ENCODE assay signal across 17 cellular contexts in genomic region chr6:15922510-15923307, GRCh38.
DNase-seq lines count a peak whose midpoint lies in the region; ATAC-seq and TF ChIP-seq lines count a peak whose summit lies in the region.
"Had no signal": no experiment of that assay in that cellular context is flagged by ENCODE, and none has a peak within 500 bp of the region (broad histone marks: within the 10 kb centered on the region; RNA-seq: fewer than 3 reads in every experiment).

No MANE protein-coding gene starts in this region.

- peaks cover 4% of the 10 kb centered on the region; the same call in 1 of the 2 replicates for H3K9me3 ChIP-seq in MG63
- H3K9me3 ChIP-seq in mesodermal cell (ENCODE audit: control insufficient read depth, low read length) = peaks cover 3% of the 10 kb centered on the region
- no peaks in the 10 kb centered on the region for H3K9me3 ChIP-seq in esophagus squamous epithelium
- H3K9me3 ChIP-seq: adrenal gland, pancreas had no signal

- DNase-seq in AG20443 (ENCODE audit: low spot score) (peak; percentile 56), MG63 (peak; percentile 88), brain microvascular endothelial cell (peak; percentile 23), esophagus squamous epithelium (lab: John Stamatoyannopoulos, UW) (no peak)
- no peak for DNase-seq in effector memory CD8-positive, alpha-beta T cell
- DNase-seq: activated T-cell treated with anti-CD3 and anti-CD28 coated beads, Interleukin-2, amount 50 U/mL, for 24 hours; adrenal gland; effector CD8-positive, alpha-beta T cell; hypothalamus; IMR-90; NCI-H2029; pancreas had no signal

- 68 to 79% methylated on average over 5 to 6 of the region's 8 CpGs for WGBS in mesodermal cell (ENCODE audit: insufficient coverage in 2 of 2), 2 experiments
- WGBS in esophagus squamous epithelium, 2 donors = 60 to 77% methylated on average over 8 of the region's 8 CpGs

- H3K4me3 ChIP-seq in MG63 (no peak overlapping the region), brain microvascular endothelial cell (ENCODE audit: low read depth, low read length) (no peak overlapping the region), mesodermal cell (ENCODE audit: extremely low read depth, insufficient read depth, low read length, poor library complexity, severe bottlenecking) (no peak overlapping the region), esophagus squamous epithelium (no peak overlapping the region)
- H3K4me3 ChIP-seq: adrenal gland, pancreas had no signal

- H3K27me3 ChIP-seq in MG63 (no peaks in the 10 kb centered on the region), brain microvascular endothelial cell (replicated peaks) (no peaks in the 10 kb centered on the region), esophagus squamous epithelium (no peaks in the 10 kb centered on the region)
- H3K27me3 ChIP-seq: adrenal gland, pancreas had no signal

- no peak for TF ChIP-seq POLR2A in esophagus squamous epithelium (IDR thresholded peaks at IDR 0.05)

- H3K4me1 Mint-ChIP-seq in effector memory CD8-positive, alpha-beta T cell (ENCODE audit: low read depth in 2 of 2) = peaks cover 0 to 1% of the 10 kb centered on the region in 2 donors
- H3K4me1 Mint-ChIP-seq: B cell had no signal

- H3K27ac ChIP-seq in brain microvascular endothelial cell (no peak overlapping the region), mesodermal cell (ENCODE audit: low read depth, low read length, severe bottlenecking) (peak overlapping the region; percentile 97), esophagus squamous epithelium (no peak overlapping the region)
- H3K27ac ChIP-seq: adrenal gland, pancreas had no signal

- no peaks in the 10 kb centered on the region for H3K36me3 ChIP-seq in MG63
- no peaks in the 10 kb centered on the region for H3K36me3 ChIP-seq in brain microvascular endothelial cell (replicated peaks)
- H3K36me3 ChIP-seq in mesodermal cell (ENCODE audit: control insufficient read depth, insufficient read depth, low read length) = no peaks in the 10 kb centered on the region
- no peaks in the 10 kb centered on the region for H3K36me3 ChIP-seq in esophagus squamous epithelium
- H3K36me3 ChIP-seq: adrenal gland, pancreas had no signal

- H3K4me3 Mint-ChIP-seq in effector memory CD8-positive, alpha-beta T cell = no peak overlapping the region
- H3K4me3 Mint-ChIP-seq: activated T-cell treated with anti-CD3 and anti-CD28 coated beads, Interleukin-2, amount 50 U/mL, for 24 hours; B cell; memory B cell had no signal

- H3K4me1 ChIP-seq in mesodermal cell (ENCODE audit: control insufficient read depth, insufficient read depth, low read length, poor library complexity, severe bottlenecking) = peaks cover 21% of the 10 kb centered on the region
- H3K4me1 ChIP-seq in esophagus squamous epithelium = peaks cover 0 to 3% (median 0%) of the 10 kb centered on the region in 3 donors
- H3K4me1 ChIP-seq: adrenal gland, pancreas had no signal

- ATAC-seq in HG02588 (IDR thresholded peaks at IDR 0.05; ENCODE audit: unreplicated experiment) = no peak
- no peak for ATAC-seq in effector memory CD8-positive, alpha-beta T cell (replicated peaks)
- no peak for ATAC-seq in GM18517 (IDR thresholded peaks at IDR 0.05; ENCODE audit: unreplicated experiment)
- ATAC-seq: pancreas had no signal

- TF ChIP-seq CTCF in brain microvascular endothelial cell (IDR thresholded peaks at IDR 0.05; ENCODE audit: low read depth, low read length, missing control alignments) (no peak), esophagus squamous epithelium (IDR thresholded peaks at IDR 0.05) (no peak)

- no peak overlapping the region for H3K27ac Mint-ChIP-seq in effector memory CD8-positive, alpha-beta T cell
- H3K27ac Mint-ChIP-seq: activated T-cell treated with anti-CD3 and anti-CD28 coated beads, Interleukin-2, amount 50 U/mL, for 24 hours; B cell; memory B cell had no signal

- peaks cover 0 to 6% of the 10 kb centered on the region in 2 donors for H3K27me3 Mint-ChIP-seq in effector memory CD8-positive, alpha-beta T cell
- H3K27me3 Mint-ChIP-seq: B cell had no signal

- in situ Hi-C loops in brain microvascular endothelial cell (cut with HindIII; ENCODE audit: low pct_ligation_motif_present, low sequenced_read_pairs) = no loop called here

- peaks cover 0 to 2% of the 10 kb centered on the region in 2 donors for H3K9me3 Mint-ChIP-seq in effector memory CD8-positive, alpha-beta T cell
- H3K9me3 Mint-ChIP-seq: activated T-cell treated with anti-CD3 and anti-CD28 coated beads, Interleukin-2, amount 50 U/mL, for 24 hours had no signal

- H3K36me3 Mint-ChIP-seq in effector memory CD8-positive, alpha-beta T cell (ENCODE audit: insufficient read depth) = no peaks in the 10 kb centered on the region

- intact Hi-C loops in esophagus squamous epithelium (cut with DNase I) = no loop called here

Comparison
In these comparisons a context has a peak if more than half of its experiments do, and no peak if none do; other contexts are left out.
1. DNase-seq: peak in AG20443 (single experiment), MG63 (single experiment) and brain microvascular endothelial cell (single experiment); none in effector memory CD8-positive, alpha-beta T cell (0 of 3) and esophagus squamous epithelium (single experiment).